ENCODE assay signal across 12 cellular contexts in the genomic region with DNA sequence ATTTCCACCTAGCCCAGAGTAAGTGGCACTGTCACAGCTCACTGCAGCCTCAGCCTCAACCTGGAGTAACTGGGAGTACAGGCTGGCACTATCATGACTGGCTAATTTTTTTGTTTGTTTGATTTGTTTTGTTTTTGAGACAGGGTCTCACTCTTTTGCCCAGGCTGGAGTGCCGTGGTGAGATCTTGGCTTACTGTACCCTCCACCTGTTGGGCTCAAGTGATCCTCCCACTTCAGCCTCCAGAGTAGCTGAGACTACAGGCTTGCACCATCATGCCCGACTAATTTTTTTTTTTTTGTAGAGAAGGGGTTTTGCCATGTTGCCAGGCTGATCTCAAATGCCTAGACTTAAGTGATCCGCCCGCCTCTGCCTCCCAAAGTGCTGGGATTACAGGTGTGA. TPM values are rescaled to one million over a fixed set of nuclear protein-coding genes. Genes with fewer than 3 reads are reported as not detected.
DNase-seq lines count a peak whose midpoint lies in the region; ATAC-seq and TF ChIP-seq lines count a peak whose summit lies in the region.
"Had no signal": no experiment of that assay in that cellular context is flagged by ENCODE, and none has a peak within 500 bp of the region (broad histone marks: within the 10 kb centered on the region; RNA-seq: fewer than 3 reads in every experiment).

No MANE protein-coding gene starts in this region.

- H3K4me1 ChIP-seq in NT2/D1 (ENCODE audit: insufficient read depth, insufficient read length) (peaks cover 15% of the 10 kb centered on the region), skeletal muscle tissue (ENCODE audit: control insufficient read depth in 3 of 3, insufficient read depth in 3 of 3, low read length in 3 of 3) (peaks cover 17 to 24% (median 19%) of the 10 kb centered on the region in 3 donors)

- H3K36me3 ChIP-seq in NT2/D1 (ENCODE audit: insufficient read depth, insufficient read length, low read length) (peaks cover 19% of the 10 kb centered on the region), skeletal muscle tissue (ENCODE audit: control insufficient read depth in 3 of 3, insufficient read depth in 3 of 3, low read length in 3 of 3) (no peaks in the 10 kb centered on the region)
- H3K36me3 ChIP-seq: sigmoid colon had no signal

- H3K4me3 ChIP-seq in NT2/D1 (ENCODE audit: insufficient read length, low read depth) (no peak overlapping the region), epithelial cell of esophagus (ENCODE audit: low read length) (peak overlapping the region; percentile 90), skeletal muscle tissue (ENCODE audit: low read length in 3 of 3) (no peak overlapping the region)

- no peaks in the 10 kb centered on the region for H3K9me3 ChIP-seq in NT2/D1 (ENCODE audit: insufficient read depth, low read length)
- H3K9me3 ChIP-seq in skeletal muscle tissue (ENCODE audit: control insufficient read depth in 3 of 3, low read length in 3 of 3) = no peaks in the 10 kb centered on the region
- H3K9me3 ChIP-seq: sigmoid colon had no signal

- no peak for DNase-seq in activated T-cell treated with anti-CD3 and anti-CD28 coated beads, Interleukin-2, amount 50 U/mL, for 24 hours
- DNase-seq in activated T-cell treated with anti-CD3 and anti-CD28 coated beads for 4 hours = no peak
- no peak for DNase-seq in NT2/D1 (ENCODE audit: low read depth, low spot score)
- no peak for DNase-seq in epithelial cell of esophagus (ENCODE audit: low read depth)
- no peak for DNase-seq in NCI-H69 (lab: John Stamatoyannopoulos, UW)
- no peak for DNase-seq in cerebellar nuclear complex (lab: John Stamatoyannopoulos, UW)
- DNase-seq: activated gamma-delta T cell treated with Interleukin-2 at 50 U/mL for 16 hours, sigmoid colon had no signal

- peaks cover 32% of the 10 kb centered on the region for H3K4me1 Mint-ChIP-seq in activated T-cell treated with anti-CD3 and anti-CD28 coated beads, Interleukin-2, amount 50 U/mL, for 24 hours (ENCODE audit: low read depth)

- H3K27ac ChIP-seq in skeletal muscle tissue (ENCODE audit: low read depth, low read length) = peak overlapping the region; percentile 89

- ATAC-seq in HG02610 (IDR thresholded peaks at IDR 0.05; ENCODE audit: unreplicated experiment) = no peak

- H3K27me3 ChIP-seq in NT2/D1 (ENCODE audit: insufficient read depth, insufficient read length) (no peaks in the 10 kb centered on the region), skeletal muscle tissue (ENCODE audit: control insufficient read depth in 3 of 3, insufficient read depth in 3 of 3, low read length in 3 of 3) (no peaks in the 10 kb centered on the region)
- H3K27me3 ChIP-seq: sigmoid colon had no signal

- H3K36me3 Mint-ChIP-seq in activated T-cell treated with anti-CD3 and anti-CD28 coated beads, Interleukin-2, amount 50 U/mL, for 24 hours (ENCODE audit: low read depth) = peaks cover 46% of the 10 kb centered on the region

- no peaks in the 10 kb centered on the region for H3K9me3 Mint-ChIP-seq in activated T-cell treated with anti-CD3 and anti-CD28 coated beads, Interleukin-2, amount 50 U/mL, for 24 hours
- H3K9me3 Mint-ChIP-seq: CD14-positive monocyte; T-helper 1 cell treated with Interleukin-12 subunit alpha and Interleukin-12 subunit beta and Interleukin-4 antibody, amounts not matched to agents 30 μg/mL and 1 μg/mL, for 36 hours had no signal

- H3K9ac ChIP-seq in NT2/D1 (ENCODE audit: insufficient read length, low read depth) (peak overlapping the region; percentile 99), skeletal muscle tissue (ENCODE audit: low read depth in 1 of 3, low read length in 3 of 3) (no peak overlapping the region)

- TF ChIP-seq CTCF in epithelial cell of esophagus (IDR thresholded peaks at IDR 0.05; ENCODE audit: insufficient read depth, low read depth, low read length, missing control alignments) = no peak

- no peak overlapping the region for H3K27ac Mint-ChIP-seq in activated T-cell treated with anti-CD3 and anti-CD28 coated beads, Interleukin-2, amount 50 U/mL, for 24 hours

- H3K4me3 Mint-ChIP-seq in activated T-cell treated with anti-CD3 and anti-CD28 coated beads, Interleukin-2, amount 50 U/mL, for 24 hours = peak overlapping the region; percentile 94

- H3K27me3 Mint-ChIP-seq in activated T-cell treated with anti-CD3 and anti-CD28 coated beads, Interleukin-2, amount 50 U/mL, for 24 hours = no peaks in the 10 kb centered on the region

RNA-seq across cellular contexts. Expression of a gene that starts 2.5 kb away (rescaled TPM):
- 26.1 TPM for total RNA-seq in skeletal muscle tissue
